ENCODE assay signal across 7 cellular contexts in genomic region chr18:56637897-56638231, GRCh38. TPM values are rescaled to one million over a fixed set of nuclear protein-coding genes. Genes with fewer than 3 reads are reported as not detected.
A peak's percentile ranks its signal among the peaks of the same experiment; 100 is the strongest.
DNase-seq lines count a peak whose midpoint lies in the region; ATAC-seq and TF ChIP-seq lines count a peak whose summit lies in the region.

No MANE protein-coding gene starts in this region.

- ATAC-seq in GM18867 (IDR thresholded peaks at IDR 0.05; ENCODE audit: unreplicated experiment) (peak; percentile 13), PC-3 (0 out of 2 replicates have a peak, but pooled peaks have one; percentile 1), GM18520 (IDR thresholded peaks at IDR 0.05; ENCODE audit: unreplicated experiment) (no peak)

- H3K36me3 ChIP-seq in PC-3 (ENCODE audit: low read depth, low read length), result peaks cover 10% of the 10 kb centered on the region; the same call in 1 of the 2 replicates
- no peaks in the 10 kb centered on the region for H3K36me3 ChIP-seq in vagina

- no peaks in the 10 kb centered on the region for H3F3A ChIP-seq in PC-3 (ENCODE audit: low read length, unreplicated experiment)

- peak overlapping the region; percentile 91 for H3K4me2 ChIP-seq in PC-3 (ENCODE audit: low read length)

- DNase-seq in HFFc6, result no peak
- DNase-seq in PC-3, result peak; percentile 8
- peak in 2 of 10 donors; percentile 40 to 51 for DNase-seq in dorsolateral prefrontal cortex
- peak; percentile 22 for DNase-seq in midbrain (lab: John Stamatoyannopoulos, UW)
- DNase-seq in vagina (ENCODE audit: extremely low spot score in 2 of 2), result no peak

- H3K4me3 ChIP-seq in PC-3 (ENCODE audit: low read length), result peak overlapping the region; percentile 97
- peak overlapping the region; percentile 59 to 100 (median 92) for H3K4me3 ChIP-seq in dorsolateral prefrontal cortex
- peak overlapping the region; percentile 86 to 89 for H3K4me3 ChIP-seq in vagina

- TF ChIP-seq CTCF in HFFc6 (IDR thresholded peaks at IDR 0.05) (no peak), PC-3 (conservative IDR thresholded peaks at IDR 0.05; ENCODE audit: low read depth, low read length) (no peak), dorsolateral prefrontal cortex (IDR thresholded peaks at IDR 0.05 in 54 of 56, conservative IDR thresholded peaks at IDR 0.05 in 2 of 56; ENCODE audit: low read depth in 1 of 56, partially characterized antibody in 56 of 56) (no peak), vagina (IDR thresholded peaks at IDR 0.05) (no peak)

- H3K27ac ChIP-seq in PC-3 (ENCODE audit: low read length), result peak overlapping the region; percentile 89
- H3K27ac ChIP-seq in dorsolateral prefrontal cortex, result peak overlapping the region; percentile 65 to 99 (median 96)
- H3K27ac ChIP-seq in vagina, result peak overlapping the region; percentile 96

- intact Hi-C loops in PC-3 (cut with micrococcal nuclease), result no loop called here
- intact Hi-C loops in dorsolateral prefrontal cortex (cut with DNase I), result loop anchor here in 1 of 2 donors (1.0 kb wide), 1 partner anchor 13 kb away; the partner anchor contains the start of gene WDR7
- intact Hi-C loops in vagina (cut with DNase I), result no loop called here

- H3K79me2 ChIP-seq in PC-3 (ENCODE audit: low read length), result peaks cover 56% of the 10 kb centered on the region

- peak overlapping the region; percentile 99 for H3K27ac Mint-ChIP-seq in HFFc6

- H3K4me3 Mint-ChIP-seq in HFFc6, result peak overlapping the region; percentile 100

- no peaks in the 10 kb centered on the region for H3K9me2 ChIP-seq in PC-3 (replicated peaks; ENCODE audit: low read length)

- CTCF ChIA-PET in PC-3 (lab: Charles Lee), result no interaction called here

- H3K27me3 Mint-ChIP-seq in HFFc6 (ENCODE audit: insufficient read depth), result peaks cover 4% of the 10 kb centered on the region

- H3K9me3 ChIP-seq in PC-3 (ENCODE audit: low read length), result no peaks in the 10 kb centered on the region
- H3K9me3 ChIP-seq in vagina, result no peaks in the 10 kb centered on the region

- POLR2A ChIA-PET in PC-3 (lab: Charles Lee; ENCODE audit: unreplicated experiment), result interaction anchor here (0.7 kb wide), 1 partner anchor 485 kb away, joined by 3 read pairs; no protein-coding TSS in a partner anchor

- peaks cover 63% of the 10 kb centered on the region for H3K4me1 Mint-ChIP-seq in HFFc6 (ENCODE audit: low read depth)

- H3K4me1 ChIP-seq in PC-3 (ENCODE audit: insufficient read depth, low read length) (peaks cover 40% of the 10 kb centered on the region), vagina (peaks cover 34% of the 10 kb centered on the region)

- no TSS peak for BruUV-seq in PC-3 (replicated peaks; lab: Mats Ljungman, UMichigan)

- no peak for TF ChIP-seq POLR2A in vagina (IDR thresholded peaks at IDR 0.05)

- H2AFZ ChIP-seq in PC-3 (ENCODE audit: low read length), result peak overlapping the region; percentile 84; the same call in 1 of the 2 replicates

- H4K20me1 ChIP-seq in PC-3 (ENCODE audit: low read length), result peaks cover 43% of the 10 kb centered on the region

- peaks cover 11% of the 10 kb centered on the region for H3K9me3 Mint-ChIP-seq in HFFc6

- H3K9ac ChIP-seq in PC-3 (ENCODE audit: low read length), result peak overlapping the region; percentile 100

- no peaks in the 10 kb centered on the region for H3K27me3 ChIP-seq in PC-3 (ENCODE audit: low read length)
- no peaks in the 10 kb centered on the region for H3K27me3 ChIP-seq in dorsolateral prefrontal cortex
- H3K27me3 ChIP-seq in vagina, result no peaks in the 10 kb centered on the region

- H3K36me3 Mint-ChIP-seq in HFFc6 (ENCODE audit: low read depth), result peaks cover 52% of the 10 kb centered on the region

RNA-seq across cellular contexts. Expression of gene TXNL1, which starts 0.5 kb away (rescaled TPM):
- total RNA-seq in HFFc6 (2021; fragmentation: NEBNext Ultra II Directional; extraction: Animal tissue kit (Norgen Biotek cat#: 25700)), result 10 to 100 TPM; 73.5 to 85.5 (median 80.8) TPM
- total RNA-seq in PC-3 (2014; rRNA removed) (70.0 and 75.8 TPM in 2 replicates), dorsolateral prefrontal cortex (100 to 1,000 TPM in 26 of 120 experiments, 10 to 100 TPM in 94; 48.1 to 113 (median 87.5) TPM), vagina (26.3 TPM)

RNA-seq across cellular contexts. Expression of gene WDR7, which starts 13.3 kb away (rescaled TPM):
- 10 to 100 TPM; 14.0 to 19.7 (median 16.6) TPM for total RNA-seq in HFFc6 (2021; fragmentation: NEBNext Ultra II Directional; extraction: Animal tissue kit (Norgen Biotek cat#: 25700))
- 16.0 and 23.8 TPM in 2 replicates for total RNA-seq in PC-3 (2014; rRNA removed)
- 100 to 1,000 TPM; 101 to 199 (median 153) TPM for total RNA-seq in dorsolateral prefrontal cortex
- 26.3 TPM for total RNA-seq in vagina

Comparison
In these comparisons a context has a peak if more than half of its experiments do, and no peak if none do; other contexts are left out.
1. DNase-seq: peak in PC-3 (single experiment) and midbrain (single experiment); none in HFFc6 (single experiment) and vagina (0 of 2).
2. Peak in every context shown above with its lines, with median percentiles within 50 percentile points of each other: H3K27ac ChIP-seq and H3K4me3 ChIP-seq.